In the genomic region with DNA sequence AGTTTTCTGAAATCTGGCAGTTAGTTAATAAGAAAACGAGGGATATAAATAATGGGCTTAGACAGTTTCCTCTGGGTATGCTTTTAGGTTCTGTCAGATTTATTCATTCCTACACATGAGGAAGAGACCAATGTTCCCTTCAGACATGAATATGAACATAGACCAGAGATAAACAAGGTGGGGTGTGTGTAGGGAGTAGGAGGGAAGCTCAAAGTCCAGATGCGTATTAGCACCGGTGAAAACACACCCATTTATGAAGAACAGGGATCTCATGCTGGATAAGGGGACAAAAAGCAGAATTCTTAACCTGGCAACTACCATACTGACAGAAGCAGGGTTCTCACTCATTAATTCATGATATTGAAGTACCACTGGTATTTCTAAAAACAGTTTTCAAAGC, we compare ENCODE assay signal across 19 cellular contexts.
"Had no signal": no experiment of that assay in that cellular context is flagged by ENCODE, and none has a peak within 500 bp of the region (broad histone marks: within the 10 kb centered on the region; RNA-seq: fewer than 3 reads in every experiment).

No MANE protein-coding gene starts in this region.

- H3K27ac ChIP-seq: heart left ventricle, right lobe of liver, skin epidermis, upper lobe of left lung had no signal

- H3K9me3 ChIP-seq: heart left ventricle, right lobe of liver, upper lobe of left lung had no signal

- ATAC-seq: activated CD4-positive, CD25-positive, alpha-beta regulatory T cell treated with anti-CD3 and anti-CD28 coated beads, Interleukin-2, amount 50 U/mL, for 24 hours; activated T-cell treated with anti-CD3 and anti-CD28 coated beads, Interleukin-2, amount 50 U/mL, for 72 hours; heart left ventricle; stimulated activated effector memory CD8-positive, alpha-beta T cell treated with anti-CD3 and anti-CD28 coated beads, Interleukin-12 subunit alpha, Interleukin-12 subunit beta, amount 100 ng/mL, for 72 hours; T-helper 17 cell had no signal

- H3K27me3 ChIP-seq: heart left ventricle, right lobe of liver, upper lobe of left lung had no signal

- DNase-seq: activated CD4-positive, alpha-beta memory T cell treated with anti-CD3 and anti-CD28 coated beads, Interleukin-2, amount 10 ng/mL, durations not matched to agents 7 days and 5 days; activated CD4-positive, alpha-beta T cell treated with anti-CD3 and anti-CD28 coated beads, Interleukin-2, amount 10 ng/mL, durations not matched to agents 24 days and 14 days; activated effector memory CD4-positive, alpha-beta T cell treated with Interleukin-2 at 50 U/mL for 16 hours; activated naive CD4-positive, alpha-beta T cell treated with anti-CD3 and anti-CD28 coated beads for 36 hours; activated naive CD8-positive, alpha-beta T cell treated with anti-CD3 and anti-CD28 coated beads, Interleukin-2, amount 10 ng/mL, durations not matched to agents 7 days and 5 days; activated T-cell treated with anti-CD3 and anti-CD28 coated beads, Interleukin-2, amount 50 U/mL, for 72 hours; amygdala; cerebellar nuclear complex; effector CD4-positive, alpha-beta T cell; heart left ventricle; nephron progenitor cell; right lobe of liver; stimulated activated CD4-positive, alpha-beta T cell treated with anti-CD3 and anti-CD28 coated beads, Interleukin-2, amount 100 ng/mL, for 24 hours; T-helper 17 cell; upper lobe of left lung had no signal

- H3K36me3 ChIP-seq: heart left ventricle, right lobe of liver, upper lobe of left lung had no signal

- H3K4me3 ChIP-seq: heart left ventricle, lung, right lobe of liver, skin epidermis, upper lobe of left lung had no signal
